In genomic region chr14:55702501-55702900, GRCh38 we compare ENCODE assay signal across 27 cellular contexts.
"Had no signal": no experiment of that assay in that cellular context is flagged by ENCODE, and none has a peak within 500 bp of the region (broad histone marks: within the 10 kb centered on the region; RNA-seq: fewer than 3 reads in every experiment).

No MANE protein-coding gene starts in this region.

- ATAC-seq: activated CD8-positive, alpha-beta T cell treated with anti-CD3 and anti-CD28 coated beads, Interleukin-2, amount 10 ng/mL, durations not matched to agents 7 days and 5 days; SK-N-SH treated with all-trans-retinoic acid at 6 μM for 48 hours; WTC11 had no signal

- H3K4me1 ChIP-seq: breast epithelium, colonic mucosa, Peyer's patch had no signal

- H3K9me3 ChIP-seq: breast epithelium, colonic mucosa, Peyer's patch, SJSA1 had no signal

- H3K9me3 Mint-ChIP-seq: activated naive CD4-positive, alpha-beta T cell treated with anti-CD3 and anti-CD28 coated beads, Interleukin-2, amount 50 U/mL, for 24 hours; activated T-helper 1 cell treated with anti-CD3 and anti-CD28 coated beads, Interleukin-12 subunit alpha, Interleukin-12 subunit beta, Interleukin-2, Interleukin-4 antibody, amounts not matched to agents 30 ng/mL and 10 ng/mL and 1 ng/mL, durations not matched to agents 14 hours and 24 hours and 36 hours; T-helper 2 cell treated with Interferon-gamma antibody and Interleukin-4, amounts not matched to agents 5 μg/mL and 100 μg/mL, for 36 hours had no signal

- H3K4me3 ChIP-seq: breast epithelium, colonic mucosa, Peyer's patch, SJSA1 had no signal

- H3K27me3 Mint-ChIP-seq: activated naive CD4-positive, alpha-beta T cell treated with anti-CD3 and anti-CD28 coated beads, Interleukin-2, amount 50 U/mL, for 24 hours had no signal

- DNase-seq: activated CD4-positive, alpha-beta T cell treated with anti-CD3 and anti-CD28 coated beads for 48 hours; activated CD4-positive, alpha-beta T cell treated with anti-CD3 and anti-CD28 coated beads, Interleukin-2, amount 50 U/mL, for 4 hours; activated CD4-positive, CD25-positive, alpha-beta regulatory T cell treated with anti-CD3 and anti-CD28 coated beads, Interleukin-2, amount 50 U/mL, for 72 hours; activated CD8-positive, alpha-beta memory T cell treated with anti-CD3 and anti-CD28 coated beads, Interleukin-2, amount 50 U/mL, for 48 hours; activated CD8-positive, alpha-beta T cell treated with anti-CD3 and anti-CD28 coated beads, Interleukin-2, amount 10 ng/mL, durations not matched to agents 7 days and 5 days; activated effector memory CD4-positive, alpha-beta T cell treated with Interleukin-2 at 50 U/mL for 16 hours; activated naive CD4-positive, alpha-beta T cell; activated T-cell treated with anti-CD3 and anti-CD28 coated beads, Interleukin-2, amount 50 U/mL, for 1 hour; aorta; caudate nucleus; colonic mucosa; dermis blood vessel endothelial cell; MM.1S; NCI-H1105 treated with DMSO at 0.1 percent for 48 hours; NCI-H2029 treated with DMSO at 0.1 percent for 48 hours; NCI-H510A; NCI-H526 treated with DMSO at 0.1 percent for 48 hours; Peyer's patch; SHP77; SW 1271 had no signal

- H3K27ac ChIP-seq: breast epithelium, colonic mucosa, Peyer's patch, SJSA1 had no signal

- H3K27me3 ChIP-seq: breast epithelium, colonic mucosa, Peyer's patch, SJSA1 had no signal

- H3K36me3 ChIP-seq: breast epithelium, colonic mucosa, Peyer's patch had no signal

- H3K4me3 Mint-ChIP-seq: activated CD8-positive, alpha-beta T cell treated with anti-CD3 and anti-CD28 coated beads, Interleukin-2, amount 10 ng/mL, durations not matched to agents 7 days and 5 days; activated naive CD4-positive, alpha-beta T cell treated with anti-CD3 and anti-CD28 coated beads, Interleukin-2, amount 50 U/mL, for 24 hours; activated T-helper 1 cell treated with anti-CD3 and anti-CD28 coated beads, Interleukin-12 subunit alpha, Interleukin-12 subunit beta, Interleukin-2, Interleukin-4 antibody, amounts not matched to agents 30 ng/mL and 10 ng/mL and 1 ng/mL, durations not matched to agents 14 hours and 24 hours and 36 hours; T-helper 2 cell treated with Interferon-gamma antibody and Interleukin-4, amounts not matched to agents 5 μg/mL and 100 μg/mL, for 36 hours; WTC11 had no signal

- H3K4me1 Mint-ChIP-seq: activated naive CD4-positive, alpha-beta T cell treated with anti-CD3 and anti-CD28 coated beads, Interleukin-2, amount 50 U/mL, for 24 hours had no signal
